ENCODE assay signal across 20 cellular contexts in the genomic region with DNA sequence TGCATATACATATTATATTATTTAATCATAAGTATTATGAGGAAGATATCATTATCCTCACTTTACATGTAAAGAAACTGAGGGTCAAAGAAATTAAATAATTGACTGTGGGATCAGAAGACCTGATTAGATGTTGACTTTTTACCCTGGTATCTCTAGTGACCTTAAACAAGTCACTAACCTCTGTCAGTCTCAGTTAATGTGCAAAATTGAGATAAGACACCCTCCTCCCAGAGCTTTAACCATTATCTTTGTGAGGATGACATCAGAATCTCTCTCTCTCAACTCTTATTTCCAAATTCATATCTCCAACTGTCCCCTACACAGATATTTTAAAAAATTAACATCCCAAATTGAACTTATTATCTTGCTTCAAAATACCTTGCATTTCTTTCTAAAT.
"Had no signal": no experiment of that assay in that cellular context is flagged by ENCODE, and none has a peak within 500 bp of the region (broad histone marks: within the 10 kb centered on the region; RNA-seq: fewer than 3 reads in every experiment).

No MANE protein-coding gene starts in this region.

- H3K4me3 ChIP-seq: SJCRH30 had no signal

- H3K9me3 ChIP-seq: SJCRH30 had no signal

- H3K27me3 ChIP-seq: SJCRH30 had no signal

- H3K27ac ChIP-seq: HL-60, RWPE1, SJCRH30 had no signal

- DNase-seq: KBM-7, MV-4-11, NCI-H1048, NCI-H1105, NCI-H1417, NCI-H1436 treated with DMSO at 0.1 percent for 48 hours, NCI-H1694, NCI-H187 treated with DMSO at 0.1 percent for 48 hours, NCI-H2029 treated with DMSO at 0.1 percent for 48 hours, NCI-H2171 treated with DMSO at 0.1 percent for 48 hours, NCI-H2227 treated with DMSO at 0.1 percent for 48 hours, NCI-H446, NCI-H510A, NCI-H524 treated with DMSO at 0.1 percent for 48 hours, NCI-H69, NCI-H774, SHP77, SJCRH30 had no signal

- H3K36me3 ChIP-seq: SJCRH30 had no signal
